15 cellular contexts compared by ENCODE assay signal in genomic region chr1:243507001-243507671, GRCh38.
DNase-seq lines count a peak whose midpoint lies in the region; ATAC-seq and TF ChIP-seq lines count a peak whose summit lies in the region.
"Had no signal": no experiment of that assay in that cellular context is flagged by ENCODE, and none has a peak within 500 bp of the region (broad histone marks: within the 10 kb centered on the region; RNA-seq: fewer than 3 reads in every experiment).

No MANE protein-coding gene starts in this region.

- peaks cover 6 to 10% of the 10 kb centered on the region in 2 donors for H3K36me3 Mint-ChIP-seq in activated T-cell treated with anti-CD3 and anti-CD28 coated beads, Interleukin-2, amount 50 U/mL, for 72 hours (ENCODE audit: insufficient read depth in 2 of 2)
- H3K36me3 Mint-ChIP-seq in activated T-cell treated with anti-CD3 and anti-CD28 coated beads, Interleukin-2, amount 50 U/mL, for 4 hours (ENCODE audit: insufficient read depth), result peaks cover 34% of the 10 kb centered on the region
- H3K36me3 Mint-ChIP-seq in glutamatergic neuron (ENCODE audit: unreplicated experiment) (peaks cover 14% of the 10 kb centered on the region), nephron progenitor cell (ENCODE audit: low read depth) (peaks cover 54% of the 10 kb centered on the region)

- H3K27me3 Mint-ChIP-seq in activated T-cell treated with anti-CD3 and anti-CD28 coated beads, Interleukin-2, amount 50 U/mL, for 72 hours (ENCODE audit: low read depth), result no peaks in the 10 kb centered on the region
- no peaks in the 10 kb centered on the region for H3K27me3 Mint-ChIP-seq in activated T-cell treated with anti-CD3 and anti-CD28 coated beads, Interleukin-2, amount 50 U/mL, for 4 hours (ENCODE audit: low read depth)
- H3K27me3 Mint-ChIP-seq in glutamatergic neuron (ENCODE audit: unreplicated experiment) (peaks cover 2% of the 10 kb centered on the region), nephron progenitor cell (ENCODE audit: low read depth, poor library complexity) (no peaks in the 10 kb centered on the region)

- H3K4me2 ChIP-seq in PC-3 (ENCODE audit: low read length), result no peak overlapping the region

- H3K79me2 ChIP-seq in PC-3 (ENCODE audit: low read length), result no peaks in the 10 kb centered on the region

- H3K4me3 ChIP-seq in PC-3 (ENCODE audit: low read length), result no peak overlapping the region
- no peak overlapping the region for H3K4me3 ChIP-seq in tibial nerve
- H3K4me3 ChIP-seq in prostate gland, result no peak overlapping the region
- H3K4me3 ChIP-seq: lower lobe of right lung had no signal

- CTCF ChIA-PET in PC-3 (lab: Charles Lee), result no interaction called here

- H3K9ac ChIP-seq in PC-3 (ENCODE audit: low read length), result no peak overlapping the region

- H3K27ac Mint-ChIP-seq in activated T-cell treated with anti-CD3 and anti-CD28 coated beads, Interleukin-2, amount 50 U/mL, for 72 hours, result peak overlapping the region; percentile 33
- H3K27ac Mint-ChIP-seq in glutamatergic neuron (ENCODE audit: unreplicated experiment) (peak overlapping the region; percentile 79), nephron progenitor cell (no peak overlapping the region)

- no peaks in the 10 kb centered on the region for H3K9me2 ChIP-seq in PC-3 (replicated peaks; ENCODE audit: low read length)

- H3K36me3 ChIP-seq in PC-3 (ENCODE audit: low read depth, low read length) (no peaks in the 10 kb centered on the region), tibial nerve (peaks cover 0 to 83% (median 0%) of the 10 kb centered on the region in 3 donors), prostate gland (no peaks in the 10 kb centered on the region)

- WGBS in tibial nerve, 2 donors, result 78 to 84% methylated on average over 5 of the region's 5 CpGs
- WGBS in prostate gland, result 77% methylated on average over 5 of the region's 5 CpGs

- intact Hi-C loops in PC-3 (cut with micrococcal nuclease), result no loop called here
- intact Hi-C loops in prostate gland (cut with DNase I), result no loop called here

- no peaks in the 10 kb centered on the region for H4K20me1 ChIP-seq in PC-3 (ENCODE audit: low read length)

- DNase-seq in activated T-cell treated with anti-CD3 and anti-CD28 coated beads, Interleukin-2, amount 50 U/mL, for 72 hours, result no peak
- DNase-seq in activated T-cell treated with anti-CD3 and anti-CD28 coated beads, Interleukin-2, amount 50 U/mL, for 4 hours, result no peak
- DNase-seq in PC-3, result no peak
- DNase-seq in glutamatergic neuron, result no peak
- peak in 12 of 49 donors; percentile 12 to 54 (median 34) for DNase-seq in substantia nigra (lab: John Stamatoyannopoulos, UW)
- DNase-seq in nephron progenitor cell, result no peak
- DNase-seq in tibial nerve (ENCODE audit: low spot score in 2 of 2), result no peak
- no peak for DNase-seq in prostate gland (ENCODE audit: low spot score)
- DNase-seq: activated naive CD4-positive, alpha-beta T cell treated with Interleukin-2 at 50 U/mL for 16 hours; cerebellar nuclear complex; DMS79; lower lobe of right lung; MV-4-11; NCI-H510A; stimulated activated CD4-positive, alpha-beta T cell treated with anti-CD3 and anti-CD28 coated beads, Interleukin-2, amount 100 ng/mL, for 24 hours had no signal

- H3K27ac ChIP-seq in PC-3 (ENCODE audit: low read length) (no peak overlapping the region), substantia nigra (ENCODE audit: low read depth, low read length, poor library complexity, severe bottlenecking) (peak overlapping the region; percentile 85), tibial nerve (no peak overlapping the region), prostate gland (no peak overlapping the region)
- H3K27ac ChIP-seq: lower lobe of right lung had no signal

- TF ChIP-seq CTCF in PC-3 (conservative IDR thresholded peaks at IDR 0.05; ENCODE audit: low read depth, low read length), result no peak
- no peak for TF ChIP-seq CTCF in glutamatergic neuron (IDR thresholded peaks at IDR 0.05; ENCODE audit: partially characterized antibody, unreplicated experiment)
- no peak for TF ChIP-seq CTCF in nephron progenitor cell (IDR thresholded peaks at IDR 0.05)
- TF ChIP-seq CTCF in tibial nerve (IDR thresholded peaks at IDR 0.05), result no peak
- TF ChIP-seq CTCF in prostate gland (IDR thresholded peaks at IDR 0.05), result no peak

- no peaks in the 10 kb centered on the region for H3K9me3 Mint-ChIP-seq in activated T-cell treated with anti-CD3 and anti-CD28 coated beads, Interleukin-2, amount 50 U/mL, for 72 hours
- H3K9me3 Mint-ChIP-seq in activated T-cell treated with anti-CD3 and anti-CD28 coated beads, Interleukin-2, amount 50 U/mL, for 4 hours, result no peaks in the 10 kb centered on the region
- H3K9me3 Mint-ChIP-seq in glutamatergic neuron (ENCODE audit: unreplicated experiment) (peaks cover 3% of the 10 kb centered on the region), nephron progenitor cell (no peaks in the 10 kb centered on the region)

- no peak overlapping the region for H3K4me3 Mint-ChIP-seq in activated T-cell treated with anti-CD3 and anti-CD28 coated beads, Interleukin-2, amount 50 U/mL, for 72 hours
- no peak overlapping the region for H3K4me3 Mint-ChIP-seq in activated T-cell treated with anti-CD3 and anti-CD28 coated beads, Interleukin-2, amount 50 U/mL, for 4 hours
- no peak overlapping the region for H3K4me3 Mint-ChIP-seq in glutamatergic neuron (ENCODE audit: unreplicated experiment)
- H3K4me3 Mint-ChIP-seq in nephron progenitor cell, result no peak overlapping the region

- no peaks in the 10 kb centered on the region for H3K9me3 ChIP-seq in PC-3 (ENCODE audit: low read length)
- H3K9me3 ChIP-seq in tibial nerve, result no peaks in the 10 kb centered on the region
- H3K9me3 ChIP-seq in prostate gland, result no peaks in the 10 kb centered on the region
- H3K9me3 ChIP-seq: lower lobe of right lung had no signal

- no peaks in the 10 kb centered on the region for H3K27me3 ChIP-seq in PC-3 (ENCODE audit: low read length)
- no peaks in the 10 kb centered on the region for H3K27me3 ChIP-seq in tibial nerve
- no peaks in the 10 kb centered on the region for H3K27me3 ChIP-seq in prostate gland (replicated peaks; ENCODE audit: insufficient read depth)

- peaks cover 14% of the 10 kb centered on the region for H3K4me1 Mint-ChIP-seq in activated T-cell treated with anti-CD3 and anti-CD28 coated beads, Interleukin-2, amount 50 U/mL, for 72 hours (ENCODE audit: low read depth)
- peaks cover 28% of the 10 kb centered on the region for H3K4me1 Mint-ChIP-seq in activated T-cell treated with anti-CD3 and anti-CD28 coated beads, Interleukin-2, amount 50 U/mL, for 4 hours (ENCODE audit: low read depth)
- H3K4me1 Mint-ChIP-seq in glutamatergic neuron (ENCODE audit: low read depth, unreplicated experiment) (peaks cover 28% of the 10 kb centered on the region), nephron progenitor cell (peaks cover 21% of the 10 kb centered on the region)

- POLR2A ChIA-PET in PC-3 (lab: Charles Lee; ENCODE audit: unreplicated experiment), result interaction anchor here (0.5 kb wide), 1 partner anchor 402 kb away, joined by 3 read pairs; no protein-coding TSS in a partner anchor

- TF ChIP-seq EP300 in tibial nerve (IDR thresholded peaks at IDR 0.05), result no peak

- H3F3A ChIP-seq in PC-3 (ENCODE audit: low read length, unreplicated experiment), result no peaks in the 10 kb centered on the region

- no TSS peak for BruUV-seq in PC-3 (replicated peaks; lab: Mats Ljungman, UMichigan)

- ATAC-seq in activated T-cell treated with anti-CD3 and anti-CD28 coated beads, Interleukin-2, amount 50 U/mL, for 72 hours (replicated peaks in 1 of 2), result no peak
- ATAC-seq in activated T-cell treated with anti-CD3 and anti-CD28 coated beads, Interleukin-2, amount 50 U/mL, for 4 hours, result no peak
- peak; percentile 52 for ATAC-seq in PC-3
- ATAC-seq: lower lobe of right lung had no signal

- H3K4me1 ChIP-seq in PC-3 (ENCODE audit: insufficient read depth, low read length) (no peaks in the 10 kb centered on the region), tibial nerve (no peaks in the 10 kb centered on the region), prostate gland (replicated peaks) (no peaks in the 10 kb centered on the region)
- H3K4me1 ChIP-seq: lower lobe of right lung had no signal

- H2AFZ ChIP-seq in PC-3 (ENCODE audit: low read length), result no peak overlapping the region

- no peak for TF ChIP-seq POLR2A in tibial nerve (IDR thresholded peaks at IDR 0.05)
- TF ChIP-seq POLR2A in prostate gland (IDR thresholded peaks at IDR 0.05), result no peak
